In the genomic region with DNA sequence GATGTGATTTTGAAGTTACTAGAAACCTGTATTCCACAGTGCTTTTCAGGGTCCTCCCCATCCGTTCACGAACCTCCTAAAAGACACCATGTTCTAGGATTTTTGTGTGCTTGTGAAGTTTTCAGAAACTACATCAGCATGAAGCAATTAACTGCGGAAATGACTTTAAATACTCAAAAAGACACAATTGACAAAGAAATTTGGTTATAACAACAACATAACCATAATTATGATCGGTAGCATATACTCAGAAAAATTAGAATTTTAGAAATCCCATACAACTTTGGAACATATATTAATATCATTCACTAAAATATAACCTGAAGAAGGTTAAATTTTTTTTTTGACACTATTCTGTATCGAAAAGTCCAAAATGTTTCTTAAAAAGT, we compare ENCODE assay signal across 8 cellular contexts. TPM values are rescaled to one million over a fixed set of nuclear protein-coding genes. Genes with fewer than 3 reads are reported as not detected.
DNase-seq lines count a peak whose midpoint lies in the region; ATAC-seq and TF ChIP-seq lines count a peak whose summit lies in the region.

No MANE protein-coding gene starts in this region.

- CTCF ChIA-PET in activated naive CD4-positive, alpha-beta T cell treated with anti-CD3 and anti-CD28 coated beads, Interleukin-2, amount 10 ng/mL, durations not matched to agents 7 days and 5 days (lab: Charles Lee): no interaction called here

- H3K4me1 Mint-ChIP-seq in activated naive CD4-positive, alpha-beta T cell treated with anti-CD3 and anti-CD28 coated beads, Interleukin-2, amount 10 ng/mL, durations not matched to agents 7 days and 5 days: peaks cover 24% of the 10 kb centered on the region
- H3K4me1 Mint-ChIP-seq in brain (peaks cover 48% of the 10 kb centered on the region), memory B cell (peaks cover 14% of the 10 kb centered on the region)

- DNase-seq in activated naive CD4-positive, alpha-beta T cell treated with anti-CD3 and anti-CD28 coated beads, Interleukin-2, amount 10 ng/mL, durations not matched to agents 7 days and 5 days: no peak
- DNase-seq in activated naive CD4-positive, alpha-beta T cell treated with Interleukin-2 at 50 U/mL for 16 hours: no peak
- DNase-seq in memory B cell (ENCODE audit: low spot score in 2 of 2) (no peak), upper lobe of left lung (no peak), 8988T (no peak), NCI-H774 (lab: John Stamatoyannopoulos, UW) (no peak)

- 76 to 78% methylated on average over 5 of the region's 5 CpGs for WGBS in upper lobe of left lung, 2 donors

- H3K27me3 Mint-ChIP-seq in activated naive CD4-positive, alpha-beta T cell treated with anti-CD3 and anti-CD28 coated beads, Interleukin-2, amount 10 ng/mL, durations not matched to agents 7 days and 5 days: peaks cover 7% of the 10 kb centered on the region
- H3K27me3 Mint-ChIP-seq in brain (no peaks in the 10 kb centered on the region), memory B cell (no peaks in the 10 kb centered on the region)

- no peak for TF ChIP-seq EP300 in upper lobe of left lung (IDR thresholded peaks at IDR 0.05)

- peaks cover 9 to 21% (median 14%) of the 10 kb centered on the region in 4 donors for H3K4me1 ChIP-seq in upper lobe of left lung

- no peaks in the 10 kb centered on the region for H3K9me3 ChIP-seq in upper lobe of left lung

- ATAC-seq in memory B cell (ENCODE audit: low read depth): no peak
- ATAC-seq in upper lobe of left lung (ENCODE audit: low FRiP score in 2 of 2): no peak
- no peak for ATAC-seq in GM18511 (IDR thresholded peaks at IDR 0.05; ENCODE audit: unreplicated experiment)

- H3K27ac ChIP-seq in upper lobe of left lung: peak overlapping the region; percentile 92 to 98 (median 94)

- H3K27ac Mint-ChIP-seq in activated naive CD4-positive, alpha-beta T cell treated with anti-CD3 and anti-CD28 coated beads, Interleukin-2, amount 10 ng/mL, durations not matched to agents 7 days and 5 days: peak overlapping the region; percentile 99
- peak overlapping the region; percentile 99 to 100 (median 100) for H3K27ac Mint-ChIP-seq in brain
- peak overlapping the region; percentile 96 for H3K27ac Mint-ChIP-seq in memory B cell

- TF ChIP-seq POLR2A in upper lobe of left lung (IDR thresholded peaks at IDR 0.05): no peak

- peak overlapping the region; percentile 80 for H3K4me3 Mint-ChIP-seq in activated naive CD4-positive, alpha-beta T cell treated with anti-CD3 and anti-CD28 coated beads, Interleukin-2, amount 10 ng/mL, durations not matched to agents 7 days and 5 days
- H3K4me3 Mint-ChIP-seq in brain (peak overlapping the region; percentile 88 to 97 (median 96)), memory B cell (peak overlapping the region; percentile 82)

- H3K36me3 ChIP-seq in upper lobe of left lung: no peaks in the 10 kb centered on the region

- H3K9me3 Mint-ChIP-seq in activated naive CD4-positive, alpha-beta T cell treated with anti-CD3 and anti-CD28 coated beads, Interleukin-2, amount 10 ng/mL, durations not matched to agents 7 days and 5 days: no peaks in the 10 kb centered on the region
- H3K9me3 Mint-ChIP-seq in brain (peaks cover 0 to 8% (median 0%) of the 10 kb centered on the region in 5 experiments), memory B cell (peaks cover 1% of the 10 kb centered on the region)

- H3K36me3 Mint-ChIP-seq in activated naive CD4-positive, alpha-beta T cell treated with anti-CD3 and anti-CD28 coated beads, Interleukin-2, amount 10 ng/mL, durations not matched to agents 7 days and 5 days: peaks cover 7% of the 10 kb centered on the region
- H3K36me3 Mint-ChIP-seq in brain (no peaks in the 10 kb centered on the region), memory B cell (peaks cover 9% of the 10 kb centered on the region)

- TF ChIP-seq CTCF in brain (conservative IDR thresholded peaks at IDR 0.05): no peak
- no peak for TF ChIP-seq CTCF in upper lobe of left lung (IDR thresholded peaks at IDR 0.05)

- H3K4me3 ChIP-seq in upper lobe of left lung: peak overlapping the region; percentile 42 to 71 (median 58)

- H3K27me3 ChIP-seq in upper lobe of left lung: no peaks in the 10 kb centered on the region

RNA-seq across cellular contexts. Expression of gene FAM20C, which starts 43.8 kb away (rescaled TPM):
- polyA plus RNA-seq in brain (ENCODE audit: insufficient read depth, low read depth, low replicate concordance): 20.8 TPM
- total RNA-seq in upper lobe of left lung: 10 to 100 TPM; 17.7 to 53.7 (median 46.8) TPM
